Comparison of ENCODE assay signal across 7 cellular contexts in the genomic region with DNA sequence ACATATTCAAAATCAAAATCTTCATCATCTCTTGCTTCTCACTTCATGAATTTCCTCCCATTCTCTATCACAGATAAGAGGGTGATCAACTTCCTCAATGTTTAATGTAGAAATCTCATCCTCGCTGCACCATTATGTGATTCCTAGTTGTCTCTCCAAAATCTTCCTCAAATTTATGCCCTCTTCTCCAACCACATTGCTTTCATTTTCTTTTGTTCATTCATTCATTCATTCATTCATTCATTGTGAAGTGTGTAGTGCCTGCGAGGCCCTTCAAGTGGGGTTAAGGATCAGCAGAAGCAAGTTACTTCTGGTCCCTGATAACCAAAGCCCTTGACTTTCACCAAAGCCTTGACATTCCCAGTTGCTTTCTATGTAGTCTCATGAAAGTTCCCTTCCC.
"Had no signal": no experiment of that assay in that cellular context is flagged by ENCODE, and none has a peak within 500 bp of the region (broad histone marks: within the 10 kb centered on the region; RNA-seq: fewer than 3 reads in every experiment).

No MANE protein-coding gene starts in this region.

- FAIRE-seq: G401.6, GM12891, GM12892, GM18507, GM19239 had no signal

- DNase-seq: GDM1, GF-D8 had no signal
